In the genomic region with DNA sequence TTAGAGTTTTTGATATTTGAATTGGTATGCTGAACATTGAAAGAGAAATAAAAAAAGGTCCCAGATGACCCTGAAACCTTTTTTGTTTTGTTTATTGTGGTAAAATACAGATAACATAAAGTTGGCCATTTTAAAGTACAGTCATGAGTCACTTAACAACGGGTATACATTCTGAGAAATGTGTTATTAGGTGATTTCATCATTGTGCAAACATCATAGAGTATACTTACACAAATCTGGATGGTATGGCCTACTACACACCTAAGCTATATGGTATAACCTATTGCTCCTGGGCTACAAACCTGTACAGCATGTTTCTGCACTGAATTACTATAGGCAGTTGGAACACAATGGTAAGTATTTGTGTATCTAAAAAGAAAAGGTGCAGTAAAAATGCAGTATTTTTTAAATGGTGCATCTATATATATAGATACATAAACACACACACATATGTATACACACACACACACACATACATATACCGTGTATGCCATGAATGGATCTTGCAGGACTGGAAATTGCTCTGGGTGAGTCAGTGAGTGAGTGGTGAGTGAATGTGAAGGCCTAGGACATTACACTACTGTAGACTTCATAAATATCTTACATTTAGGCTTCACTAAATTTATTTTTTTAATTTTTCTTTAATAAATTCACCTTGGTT, we compare ENCODE assay signal across 22 cellular contexts. TPM values are rescaled to one million over a fixed set of nuclear protein-coding genes. Genes with fewer than 3 reads are reported as not detected.
DNase-seq lines count a peak whose midpoint lies in the region; ATAC-seq and TF ChIP-seq lines count a peak whose summit lies in the region.
"Had no signal": no experiment of that assay in that cellular context is flagged by ENCODE, and none has a peak within 500 bp of the region (broad histone marks: within the 10 kb centered on the region; RNA-seq: fewer than 3 reads in every experiment).

No MANE protein-coding gene starts in this region.

- no peak overlapping the region for H3K18ac ChIP-seq in mesenchymal stem cell (ENCODE audit: low read depth in 1 of 2, low read length in 2 of 2)

- no peak for TF ChIP-seq CTCF in HEK293 (tag by site-specific recombination; IDR thresholded peaks at IDR 0.05)
- TF ChIP-seq CTCF in Panc1 (IDR thresholded peaks at IDR 0.05), result no peak
- no peak for TF ChIP-seq CTCF in epithelial cell of esophagus (IDR thresholded peaks at IDR 0.05; ENCODE audit: insufficient read depth, low read depth, low read length, missing control alignments)

- no peak overlapping the region for H2BK5ac ChIP-seq in mesenchymal stem cell (ENCODE audit: low read depth, low read length, poor library complexity, severe bottlenecking)

- no peak overlapping the region for H3K4me2 ChIP-seq in mesenchymal stem cell (ENCODE audit: low read length, poor library complexity, severe bottlenecking)
- H3K4me2 ChIP-seq: KMS-11 had no signal

- no peak overlapping the region for H3K23ac ChIP-seq in mesenchymal stem cell (ENCODE audit: low read length in 2 of 2)

- H4K8ac ChIP-seq in mesenchymal stem cell (ENCODE audit: low read length), result no peak overlapping the region

- H3K9me3 ChIP-seq in HEK293 (ENCODE audit: control insufficient read depth, insufficient read depth, low read depth, low read length) (no peaks in the 10 kb centered on the region), Panc1 (ENCODE audit: control insufficient read depth, insufficient read depth, low read depth, low read length) (no peaks in the 10 kb centered on the region), mesenchymal stem cell (ENCODE audit: control insufficient read depth, low read length) (no peaks in the 10 kb centered on the region)
- H3K9me3 ChIP-seq: adrenal gland, thoracic aorta, uterus had no signal

- in situ Hi-C loops in Panc1 (cut with HindIII; ENCODE audit: low pct_unique_long_range_greater_than_20kb, low sequenced_read_pairs), result no loop called here

- H3K27ac ChIP-seq in HEK293 (ENCODE audit: extremely low read depth, low read depth, low read length) (no peak overlapping the region), Panc1 (ENCODE audit: low read length) (no peak overlapping the region), mesenchymal stem cell (ENCODE audit: low read length, poor library complexity, severe bottlenecking) (no peak overlapping the region)
- H3K27ac ChIP-seq: adrenal gland, coronary artery, KMS-11, thoracic aorta, uterus had no signal

- H3K4me1 ChIP-seq in HEK293 (ENCODE audit: control insufficient read depth, insufficient read depth, low read length) (no peaks in the 10 kb centered on the region), Panc1 (ENCODE audit: control insufficient read depth, insufficient read depth, low read length) (no peaks in the 10 kb centered on the region), mesenchymal stem cell (ENCODE audit: control insufficient read depth, insufficient read depth, low read depth, low read length) (no peaks in the 10 kb centered on the region)
- H3K4me1 ChIP-seq: adrenal gland, uterus had no signal

- H3K9ac ChIP-seq in mesenchymal stem cell (ENCODE audit: low read length), result no peak overlapping the region
- H3K9ac ChIP-seq: KMS-11 had no signal

- H3K36me3 ChIP-seq in HEK293 (ENCODE audit: control insufficient read depth in 2 of 2, insufficient read depth in 1 of 2, low read length in 2 of 2), result peaks cover 50 to 81% of the 10 kb centered on the region in 2 experiments
- H3K36me3 ChIP-seq in Panc1 (ENCODE audit: control insufficient read depth, insufficient read depth, low read length), result peaks cover 14% of the 10 kb centered on the region
- peaks cover 15 to 73% of the 10 kb centered on the region in 2 experiments for H3K36me3 ChIP-seq in mesenchymal stem cell (ENCODE audit: control insufficient read depth in 1 of 2, insufficient read depth in 2 of 2, low read depth in 1 of 2, low read length in 2 of 2)
- H3K36me3 ChIP-seq: uterus had no signal

- H2BK12ac ChIP-seq in mesenchymal stem cell (ENCODE audit: low read length in 2 of 2), result no peak overlapping the region

- no peak overlapping the region for H2AK5ac ChIP-seq in mesenchymal stem cell (ENCODE audit: low read length, severe bottlenecking)

- peaks cover 8% of the 10 kb centered on the region for H3K79me1 ChIP-seq in mesenchymal stem cell (replicated peaks; ENCODE audit: low read length, poor library complexity, severe bottlenecking)

- WGBS in mesenchymal stem cell, result no CpG with 5 or more reads among the region's 2 CpGs

- ATAC-seq in Panc1, result peak; percentile 72
- no peak for ATAC-seq in GM21367 (IDR thresholded peaks at IDR 0.05; ENCODE audit: unreplicated experiment)
- ATAC-seq: activated T-cell treated with anti-CD3 and anti-CD28 coated beads, Interleukin-2, amount 50 U/mL, for 72 hours; natural killer cell had no signal

- H3K14ac ChIP-seq in mesenchymal stem cell (ENCODE audit: low read length in 2 of 2), result no peak overlapping the region

- no peak overlapping the region for H3K4ac ChIP-seq in mesenchymal stem cell (ENCODE audit: low read depth in 1 of 2, low read length in 2 of 2)

- H3K4me3 ChIP-seq in HEK293 (ENCODE audit: low read depth, low read length), result no peak overlapping the region
- no peak overlapping the region for H3K4me3 ChIP-seq in Panc1 (ENCODE audit: low read depth in 2 of 2, low read length in 2 of 2)
- H3K4me3 ChIP-seq in epithelial cell of esophagus (ENCODE audit: low read length), result no peak overlapping the region
- no peak overlapping the region for H3K4me3 ChIP-seq in mesenchymal stem cell (ENCODE audit: insufficient read depth in 1 of 2, low read depth in 1 of 2, low read length in 2 of 2)
- H3K4me3 ChIP-seq: adrenal gland, coronary artery, thoracic aorta, uterus had no signal

- no peak overlapping the region for H4K91ac ChIP-seq in mesenchymal stem cell (ENCODE audit: low read length)

- H2AFZ ChIP-seq in mesenchymal stem cell (ENCODE audit: low read depth, low read length), result no peak overlapping the region

- POLR2A ChIA-PET in HEK293 (lab: Yijun Ruan, JAX), result no interaction called here
- POLR2A ChIA-PET in Panc1 (lab: Charles Lee), result no interaction called here

- CTCF ChIA-PET in HEK293 (lab: Yijun Ruan, JAX) (interaction anchor here (1.4 to 1.6 kb wide), 2 partner anchors 17 to 18 kb away, joined by 5 to 8 read pairs; no protein-coding TSS in a partner anchor), Panc1 (lab: Charles Lee) (no interaction called here)

- peak; percentile 30 for DNase-seq in Panc1 (ENCODE audit: low read depth, low spot score)
- DNase-seq in epithelial cell of esophagus (ENCODE audit: low read depth), result peak; percentile 77
- DNase-seq in mesenchymal stem cell, result peak; percentile 60
- DNase-seq in NCI-H1436 treated with DMSO at 0.1 percent for 48 hours (lab: John Stamatoyannopoulos, UW), result no peak
- no peak for DNase-seq in NCI-H2196 (lab: John Stamatoyannopoulos, UW; ENCODE audit: unreplicated experiment)
- DNase-seq in H4 (ENCODE audit: low spot score), result no peak
- DNase-seq: activated CD4-positive, alpha-beta T cell treated with anti-CD3 and anti-CD28 coated beads, Interleukin-2, amount 50 U/mL, for 4 hours; activated naive CD4-positive, alpha-beta T cell treated with Interleukin-2 at 50 U/mL for 16 hours; activated T-cell treated with anti-CD3 and anti-CD28 coated beads, Interleukin-2, amount 50 U/mL, for 72 hours; adrenal gland; Calu3; H9; islet precursor cell; natural killer cell; NCI-H524 treated with DMSO at 0.1 percent for 48 hours; occipital lobe; uterus had no signal

- H2BK15ac ChIP-seq in mesenchymal stem cell (ENCODE audit: low read depth, poor library complexity, severe bottlenecking), result no peak overlapping the region

- H2BK120ac ChIP-seq in mesenchymal stem cell (ENCODE audit: low read depth, low read length), result no peak overlapping the region

- H3K27me3 ChIP-seq in Panc1 (ENCODE audit: control insufficient read depth, insufficient read depth, low read length) (no peaks in the 10 kb centered on the region), mesenchymal stem cell (ENCODE audit: control insufficient read depth in 1 of 2, insufficient read depth in 1 of 2, low read length in 2 of 2) (no peaks in the 10 kb centered on the region)
- H3K27me3 ChIP-seq: adrenal gland, uterus had no signal

- intact Hi-C loops in Panc1 (cut with micrococcal nuclease; ENCODE audit: unreplicated experiment), result no loop called here

- no TSS peak for BruUV-seq in Panc1 (replicated peaks; lab: Mats Ljungman, UMichigan)

TF ChIP-seq in HEK293, 187 proteins besides CTCF, POLR2A, EP300 and RAD21 (continues in another document):
- 0 out of 2 replicates have a peak, but pooled peaks have one; percentile 14 for TF ChIP-seq PRDM6 (tag by site-specific recombination; IDR thresholded peaks at IDR 0.05)
- no peak for TF ChIP-seq ZNF112 (tag by site-specific recombination; IDR thresholded peaks at IDR 0.05)
- TF ChIP-seq ZSCAN5A (tag by site-specific recombination; IDR thresholded peaks at IDR 0.05), result no peak

RNA-seq across cellular contexts. Expression of gene TTC1, which starts 31.0 kb away (rescaled TPM):
- 67.6 TPM for total RNA-seq in Panc1 (2021; ENCODE audit: unreplicated experiment)
- 67.7 TPM for polyA plus RNA-seq in Panc1 (2012; ENCODE audit: insufficient read length)
- 73.4 TPM for polyA plus RNA-seq in mesenchymal stem cell (2013, experiment 1 of 2)
- polyA plus RNA-seq in mesenchymal stem cell (2013, experiment 2 of 2), result 76.3 TPM
- total RNA-seq in H4 (2014; rRNA removed; shearing (Covaris generic)), result 63.9 and 90.1 TPM in 2 replicates

Comparison
In these comparisons a context has a peak if more than half of its experiments do, and no peak if none do; other contexts are left out.
1. DNase-seq: peak in Panc1 (single experiment), epithelial cell of esophagus (single experiment) and mesenchymal stem cell (single experiment); none in NCI-H1436 treated with DMSO at 0.1 percent for 48 hours (single experiment), NCI-H2196 (single experiment) and H4 (single experiment).